In the genomic region with DNA sequence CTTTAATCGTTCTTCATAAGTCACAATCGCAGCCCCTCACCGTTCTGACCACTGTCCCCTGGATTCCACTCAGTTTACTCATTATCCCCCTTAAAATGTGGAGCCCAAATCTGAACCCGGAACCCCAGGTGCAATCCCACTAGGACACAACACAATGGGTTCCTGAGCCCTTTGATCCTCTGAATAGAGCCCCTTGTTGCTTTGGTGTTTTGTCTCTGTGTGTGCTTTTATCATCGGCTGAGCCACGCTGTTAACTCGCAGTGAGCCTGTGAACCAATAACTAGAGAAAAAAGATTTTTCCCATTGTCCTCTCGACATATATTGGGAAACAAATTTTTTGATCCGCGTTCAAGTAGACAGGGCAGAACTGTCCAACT, we compare ENCODE assay signal across 8 cellular contexts. TPM values are rescaled to one million over a fixed set of nuclear protein-coding genes. Genes with fewer than 3 reads are reported as not detected.
DNase-seq lines count a peak whose midpoint lies in the region; ATAC-seq lines count a peak whose summit lies in the region.

No MANE protein-coding gene starts in this region.

- H3K27ac ChIP-seq in thymus (ENCODE audit: low read depth), result peak overlapping the region; percentile 73

- H3K9me3 Mint-ChIP-seq in activated CD4-positive, alpha-beta T cell treated with anti-CD3 and anti-CD28 coated beads, Interleukin-2, amount 10 ng/mL, durations not matched to agents 7 days and 5 days, result no peaks in the 10 kb centered on the region
- no peaks in the 10 kb centered on the region for H3K9me3 Mint-ChIP-seq in activated naive CD8-positive, alpha-beta T cell treated with anti-CD3 and anti-CD28 coated beads for 36 hours

- no peaks in the 10 kb centered on the region for H3K27me3 Mint-ChIP-seq in activated CD4-positive, alpha-beta T cell treated with anti-CD3 and anti-CD28 coated beads, Interleukin-2, amount 10 ng/mL, durations not matched to agents 7 days and 5 days
- H3K27me3 Mint-ChIP-seq in activated naive CD8-positive, alpha-beta T cell treated with anti-CD3 and anti-CD28 coated beads for 36 hours, result peaks cover 3% of the 10 kb centered on the region

- H3K36me3 Mint-ChIP-seq in activated CD4-positive, alpha-beta T cell treated with anti-CD3 and anti-CD28 coated beads, Interleukin-2, amount 10 ng/mL, durations not matched to agents 7 days and 5 days (ENCODE audit: low read depth), result no peaks in the 10 kb centered on the region
- H3K36me3 Mint-ChIP-seq in activated naive CD8-positive, alpha-beta T cell treated with anti-CD3 and anti-CD28 coated beads for 36 hours, result peaks cover 2% of the 10 kb centered on the region

- peaks cover 4% of the 10 kb centered on the region for H3K4me1 ChIP-seq in thymus (ENCODE audit: control insufficient read depth, insufficient read depth, low read length)

- 56% methylated on average over 10 of the region's 10 CpGs for WGBS in thymus

- CTCF ChIA-PET in activated CD4-positive, alpha-beta T cell treated with anti-CD3 and anti-CD28 coated beads, Interleukin-2, amount 10 ng/mL, durations not matched to agents 7 days and 5 days (lab: Charles Lee), result no interaction called here

- no peaks in the 10 kb centered on the region for H3K9me3 ChIP-seq in thymus (ENCODE audit: control insufficient read depth)

- no peak for DNase-seq in activated CD4-positive, alpha-beta T cell treated with anti-CD3 and anti-CD28 coated beads, Interleukin-2, amount 10 ng/mL, durations not matched to agents 7 days and 5 days
- no peak for DNase-seq in activated CD4-positive, alpha-beta T cell treated with anti-CD3 and anti-CD28 coated beads for 48 hours
- no peak for DNase-seq in activated naive CD8-positive, alpha-beta T cell treated with anti-CD3 and anti-CD28 coated beads for 36 hours
- DNase-seq in left lobe of liver (ENCODE audit: low spot score) (no peak), NCI-H2196 treated with DMSO at 0.1 percent for 48 hours (lab: John Stamatoyannopoulos, UW; ENCODE audit: unreplicated experiment) (no peak)
- DNase-seq in stimulated activated naive CD4-positive, alpha-beta T cell (lab: John Stamatoyannopoulos, UW), result no peak

- peak overlapping the region; percentile 91 for H3K27ac Mint-ChIP-seq in activated CD4-positive, alpha-beta T cell treated with anti-CD3 and anti-CD28 coated beads, Interleukin-2, amount 10 ng/mL, durations not matched to agents 7 days and 5 days
- H3K27ac Mint-ChIP-seq in activated naive CD8-positive, alpha-beta T cell treated with anti-CD3 and anti-CD28 coated beads for 36 hours, result peak overlapping the region; percentile 85

- POLR2A ChIA-PET in activated CD4-positive, alpha-beta T cell treated with anti-CD3 and anti-CD28 coated beads, Interleukin-2, amount 10 ng/mL, durations not matched to agents 7 days and 5 days (lab: Charles Lee), result no interaction called here

- no peaks in the 10 kb centered on the region for H3K36me3 ChIP-seq in thymus (ENCODE audit: control insufficient read depth, insufficient read depth)

- no peaks in the 10 kb centered on the region for H3K27me3 ChIP-seq in thymus (ENCODE audit: control insufficient read depth, insufficient read depth)

- H3K4me3 ChIP-seq in thymus (ENCODE audit: low read length), result peak overlapping the region; percentile 40

- H3K4me1 Mint-ChIP-seq in activated CD4-positive, alpha-beta T cell treated with anti-CD3 and anti-CD28 coated beads, Interleukin-2, amount 10 ng/mL, durations not matched to agents 7 days and 5 days, result peaks cover 19% of the 10 kb centered on the region
- peaks cover 16% of the 10 kb centered on the region for H3K4me1 Mint-ChIP-seq in activated naive CD8-positive, alpha-beta T cell treated with anti-CD3 and anti-CD28 coated beads for 36 hours

- H3K4me3 Mint-ChIP-seq in activated CD4-positive, alpha-beta T cell treated with anti-CD3 and anti-CD28 coated beads, Interleukin-2, amount 10 ng/mL, durations not matched to agents 7 days and 5 days, result peak overlapping the region; percentile 84
- peak overlapping the region; percentile 82 for H3K4me3 Mint-ChIP-seq in activated naive CD8-positive, alpha-beta T cell treated with anti-CD3 and anti-CD28 coated beads for 36 hours

- ATAC-seq in left lobe of liver, result peak; percentile 9
- no peak for ATAC-seq in HG03439 (IDR thresholded peaks at IDR 0.05; ENCODE audit: unreplicated experiment)

RNA-seq across cellular contexts. Expression of gene PDHA1, which starts 0.7 kb away (rescaled TPM):
- total RNA-seq in activated CD4-positive, alpha-beta T cell treated with anti-CD3 and anti-CD28 coated beads, Interleukin-2, amount 10 ng/mL, durations not matched to agents 7 days and 5 days, result 100 to 1,000 TPM; 114 to 127 TPM
- 100 to 1,000 TPM; 286 to 288 TPM for total RNA-seq in activated naive CD8-positive, alpha-beta T cell treated with anti-CD3 and anti-CD28 coated beads for 36 hours
- 146 TPM for total RNA-seq in left lobe of liver
- polyA plus RNA-seq in thymus, result 161 TPM
